Comparison of ENCODE assay signal across 26 cellular contexts in the genomic region with DNA sequence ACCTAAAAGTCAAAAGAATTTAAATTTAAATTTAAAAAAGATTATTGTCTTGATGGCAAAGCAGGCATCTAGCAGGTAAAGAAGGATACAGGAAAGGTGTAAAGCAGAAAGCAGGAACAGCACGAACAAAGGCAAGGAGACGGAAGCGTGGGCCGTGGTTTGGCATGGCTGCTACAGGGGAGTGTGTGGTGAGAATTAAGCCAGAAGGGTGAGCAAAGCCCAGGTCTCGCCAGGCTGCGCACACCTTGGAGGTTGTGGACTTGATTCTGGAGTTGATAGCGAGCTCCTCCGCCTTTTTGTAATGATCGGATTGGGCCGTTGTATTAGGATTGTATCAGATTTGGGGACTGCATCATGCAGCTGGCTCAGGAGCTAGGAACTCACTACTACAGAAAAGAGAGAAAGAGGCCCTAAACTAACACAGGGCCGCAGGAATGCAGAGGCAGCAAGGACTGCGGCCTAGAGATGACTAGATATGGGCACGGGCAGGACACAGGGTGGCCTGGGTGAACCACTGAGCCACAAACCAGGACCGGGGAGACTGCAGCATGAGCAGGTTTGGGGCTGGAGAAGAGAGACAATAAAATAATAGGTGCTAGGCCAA.
DNase-seq lines count a peak whose midpoint lies in the region; ATAC-seq, FAIRE-seq and TF ChIP-seq lines count a peak whose summit lies in the region.
"Had no signal": no experiment of that assay in that cellular context is flagged by ENCODE, and none has a peak within 500 bp of the region (broad histone marks: within the 10 kb centered on the region; RNA-seq: fewer than 3 reads in every experiment).

No MANE protein-coding gene starts in this region.

- H3K4me1 ChIP-seq in left ventricle myocardium inferior, result peaks cover 23% of the 10 kb centered on the region
- H3K4me1 ChIP-seq in esophagus squamous epithelium, result peaks cover 15 to 59% (median 27%) of the 10 kb centered on the region in 3 donors
- peaks cover 6% of the 10 kb centered on the region for H3K4me1 ChIP-seq in prostate gland (replicated peaks)

- H3K4me3 ChIP-seq in left ventricle myocardium inferior (no peak overlapping the region), esophagus squamous epithelium (no peak overlapping the region), prostate gland (no peak overlapping the region)
- H3K4me3 ChIP-seq: gastroesophageal sphincter had no signal

- no peak for TF ChIP-seq CTCF in left ventricle myocardium inferior (IDR thresholded peaks at IDR 0.05; ENCODE audit: borderline replicate concordance)
- no peak for TF ChIP-seq CTCF in esophagus squamous epithelium (IDR thresholded peaks at IDR 0.05)
- TF ChIP-seq CTCF in prostate gland (IDR thresholded peaks at IDR 0.05), result no peak

- TF ChIP-seq POLR2A in esophagus squamous epithelium (IDR thresholded peaks at IDR 0.05), result no peak
- TF ChIP-seq POLR2A in prostate gland (IDR thresholded peaks at IDR 0.05), result no peak
- no peak for TF ChIP-seq POLR2A in GM12892 (IDR thresholded peaks at IDR 0.05; ENCODE audit: low read depth, low read length)

- intact Hi-C loops in left ventricle myocardium inferior (cut with micrococcal nuclease), result no loop called here
- intact Hi-C loops in Right ventricle myocardium inferior (cut with DNase I), result no loop called here
- intact Hi-C loops in esophagus squamous epithelium (cut with DNase I), result no loop called here
- intact Hi-C loops in prostate gland (cut with DNase I), result no loop called here
- intact Hi-C loops in left colon (cut with DNase I, micrococcal nuclease), result no loop called here

- WGBS in esophagus squamous epithelium, 2 donors, result 83 to 86% methylated on average over 14 of the region's 14 CpGs
- 93% methylated on average over 14 of the region's 14 CpGs for WGBS in prostate gland

- DNase-seq in left ventricle myocardium inferior, result no peak
- no peak for DNase-seq in Right ventricle myocardium inferior (ENCODE audit: missing footprints)
- DNase-seq in esophagus squamous epithelium (lab: John Stamatoyannopoulos, UW), result no peak
- DNase-seq in prostate gland (ENCODE audit: low spot score), result no peak
- DNase-seq in NCI-H2107 treated with DMSO at 0.1 percent for 48 hours (lab: John Stamatoyannopoulos, UW; ENCODE audit: unreplicated experiment), result no peak
- no peak for DNase-seq in GM12892 (ENCODE audit: insufficient read length)
- DNase-seq in left colon, result no peak
- DNase-seq: 8988T; activated CD4-positive, alpha-beta T cell treated with anti-CD3 and anti-CD28 coated beads, Interleukin-2, amount 50 U/mL, for 1 hour; activated CD4-positive, CD25-positive, alpha-beta regulatory T cell; activated effector memory CD4-positive, alpha-beta T cell treated with Interleukin-2 at 50 U/mL for 16 hours; activated T-cell treated with anti-CD3 and anti-CD28 coated beads, Interleukin-2, amount 50 U/mL, for 1 hour; DND-41; GF-D8; HCEC 1CT; hypothalamus; natural killer cell; NCI-H146; NCI-H2107; NCI-H82; occipital lobe; stimulated activated naive CD4-positive, alpha-beta T cell treated with Interleukin-2 at 50 U/mL for 16 hours had no signal

- peak overlapping the region; percentile 84 for H3K27ac ChIP-seq in left ventricle myocardium inferior (replicated peaks)
- peak overlapping the region; percentile 71 to 86 (median 82) for H3K27ac ChIP-seq in esophagus squamous epithelium
- peak overlapping the region; percentile 71 to 74 for H3K27ac ChIP-seq in prostate gland

- H3K9me3 ChIP-seq in left ventricle myocardium inferior (replicated peaks) (no peaks in the 10 kb centered on the region), esophagus squamous epithelium (no peaks in the 10 kb centered on the region), prostate gland (no peaks in the 10 kb centered on the region)
- H3K9me3 ChIP-seq: gastroesophageal sphincter had no signal

- H3K36me3 ChIP-seq in left ventricle myocardium inferior, result no peaks in the 10 kb centered on the region
- no peaks in the 10 kb centered on the region for H3K36me3 ChIP-seq in esophagus squamous epithelium
- no peaks in the 10 kb centered on the region for H3K36me3 ChIP-seq in prostate gland
- H3K36me3 ChIP-seq: gastroesophageal sphincter had no signal

- no peak for ATAC-seq in Right ventricle myocardium inferior
- no peak for ATAC-seq in HG02981 (IDR thresholded peaks at IDR 0.05; ENCODE audit: unreplicated experiment)
- no peak for ATAC-seq in left colon
- ATAC-seq: activated naive CD4-positive, alpha-beta T cell treated with anti-CD3 and anti-CD28 coated beads, Interleukin-2, amount 50 U/mL, for 72 hours; natural killer cell; SK-N-SH treated with all-trans-retinoic acid at 6 μM for 48 hours had no signal

- FAIRE-seq in GM12892 (lab: Jason Lieb, UNC), result no peak

- H3K27me3 ChIP-seq in left ventricle myocardium inferior (ENCODE audit: low read depth), result no peaks in the 10 kb centered on the region
- H3K27me3 ChIP-seq in esophagus squamous epithelium, result no peaks in the 10 kb centered on the region
- no peaks in the 10 kb centered on the region for H3K27me3 ChIP-seq in prostate gland (replicated peaks; ENCODE audit: insufficient read depth)
- H3K27me3 ChIP-seq: gastroesophageal sphincter had no signal
